16 cellular contexts compared by ENCODE assay signal in the genomic region with DNA sequence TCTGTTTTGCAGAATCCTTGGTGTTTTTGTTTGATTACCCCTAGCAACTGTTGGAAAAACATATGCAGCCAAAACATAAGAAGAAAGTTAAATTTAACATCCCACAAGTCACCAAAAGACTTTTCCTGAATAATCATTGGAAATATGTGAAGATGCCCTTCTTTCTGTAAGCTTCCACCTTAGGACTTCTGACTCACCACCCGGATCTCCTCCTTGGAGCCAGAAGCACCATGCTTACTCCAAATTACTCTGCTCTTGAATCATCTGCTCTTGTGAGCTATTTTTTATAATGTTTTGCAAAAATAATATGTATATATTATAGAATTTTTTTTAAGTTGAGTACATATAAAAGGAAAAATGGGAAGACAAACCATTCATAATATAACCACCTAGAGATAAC.
A peak's percentile ranks its signal among the peaks of the same experiment; 100 is the strongest.
DNase-seq lines count a peak whose midpoint lies in the region; ATAC-seq and TF ChIP-seq lines count a peak whose summit lies in the region.
"Had no signal": no experiment of that assay in that cellular context is flagged by ENCODE, and none has a peak within 500 bp of the region (broad histone marks: within the 10 kb centered on the region; RNA-seq: fewer than 3 reads in every experiment).

No MANE protein-coding gene starts in this region.

- no peaks in the 10 kb centered on the region for H3K36me3 Mint-ChIP-seq in Calu3 (ENCODE audit: insufficient read depth, unreplicated experiment)
- H3K36me3 Mint-ChIP-seq in HFFc6 (ENCODE audit: low read depth): no peaks in the 10 kb centered on the region
- no peaks in the 10 kb centered on the region for H3K36me3 Mint-ChIP-seq in neural progenitor cell

- peak overlapping the region; percentile 42 for H2AFZ ChIP-seq in neural progenitor cell (replicated peaks)

- H3K9ac ChIP-seq in neural progenitor cell: no peak overlapping the region

- no peaks in the 10 kb centered on the region for H3K36me3 ChIP-seq in neural progenitor cell

- H3K4me3 Mint-ChIP-seq in Calu3 (ENCODE audit: low read depth, unreplicated experiment): no peak overlapping the region
- peak overlapping the region; percentile 49 for H3K4me3 Mint-ChIP-seq in HFFc6
- H3K4me3 Mint-ChIP-seq in neural progenitor cell: no peak overlapping the region
- H3K4me3 Mint-ChIP-seq: B cell; CD8-positive, alpha-beta memory T cell had no signal

- BruUV-seq in Calu3 (replicated peaks; lab: Mats Ljungman, UMichigan): no TSS peak

- H3K4me3 ChIP-seq in neural progenitor cell: no peak overlapping the region
- H3K4me3 ChIP-seq: K562 had no signal

- peak overlapping the region; percentile 35 for H3K27ac ChIP-seq in neural progenitor cell

- ATAC-seq in HG03432 (IDR thresholded peaks at IDR 0.05; ENCODE audit: unreplicated experiment): no peak
- ATAC-seq: K562, Panc1 had no signal

- no peak overlapping the region for H3K4me2 ChIP-seq in neural progenitor cell

- peaks cover 8% of the 10 kb centered on the region for H3K4me1 Mint-ChIP-seq in Calu3 (ENCODE audit: low read depth, unreplicated experiment)
- peaks cover 23% of the 10 kb centered on the region for H3K4me1 Mint-ChIP-seq in HFFc6 (ENCODE audit: low read depth)
- peaks cover 22% of the 10 kb centered on the region for H3K4me1 Mint-ChIP-seq in neural progenitor cell
- H3K4me1 Mint-ChIP-seq: B cell; CD8-positive, alpha-beta memory T cell had no signal

- no peaks in the 10 kb centered on the region for H3K9me3 ChIP-seq in neural progenitor cell (ENCODE audit: low read depth)

- H3K9me3 Mint-ChIP-seq in Calu3 (ENCODE audit: low read depth, unreplicated experiment) (no peaks in the 10 kb centered on the region), HFFc6 (no peaks in the 10 kb centered on the region), neural progenitor cell (no peaks in the 10 kb centered on the region)

- TF ChIP-seq CTCF in Calu3 (IDR thresholded peaks at IDR 0.05; ENCODE audit: unreplicated experiment) (no peak), HFFc6 (IDR thresholded peaks at IDR 0.05) (no peak), neural progenitor cell (IDR thresholded peaks at IDR 0.05) (no peak)

- H3K79me2 ChIP-seq in neural progenitor cell (ENCODE audit: low read depth): no peaks in the 10 kb centered on the region

- H3K27me3 ChIP-seq in neural progenitor cell: no peaks in the 10 kb centered on the region

- DNase-seq in Calu3: no peak
- DNase-seq in HFFc6: peak; percentile 41
- peak; percentile 49 for DNase-seq in dedifferentiated amniotic fluid mesenchymal stem cell (ENCODE audit: extremely low spot score)
- no peak for DNase-seq in neural progenitor cell (ENCODE audit: low spot score)
- no peak for DNase-seq in C1 segment of cervical spinal cord (lab: John Stamatoyannopoulos, UW)
- DNase-seq in DMS79 (lab: John Stamatoyannopoulos, UW): no peak
- DNase-seq: ACHN; CD8-positive, alpha-beta memory T cell; NCI-H1092; NCI-H2107; NCI-H446; SHP77 had no signal

- no peaks in the 10 kb centered on the region for H3F3A ChIP-seq in neural progenitor cell (ENCODE audit: low read depth)

- CTCF ChIA-PET in Calu3 (lab: Charles Lee): interaction anchor here (0.5 kb wide), 1 partner anchor 12 kb away, joined by 6 read pairs; no protein-coding TSS in a partner anchor

- no peaks in the 10 kb centered on the region for H3K27me3 Mint-ChIP-seq in Calu3 (ENCODE audit: unreplicated experiment)
- H3K27me3 Mint-ChIP-seq in HFFc6 (ENCODE audit: insufficient read depth): peaks cover 1% of the 10 kb centered on the region; the same call in 1 of the 2 replicates
- no peaks in the 10 kb centered on the region for H3K27me3 Mint-ChIP-seq in neural progenitor cell (ENCODE audit: insufficient read depth, low read depth)
- H3K27me3 Mint-ChIP-seq: B cell; CD8-positive, alpha-beta memory T cell had no signal

- intact Hi-C loops in Calu3 (cut with micrococcal nuclease; ENCODE audit: unreplicated experiment): no loop called here

- peak overlapping the region; percentile 3 for H3K27ac Mint-ChIP-seq in Calu3 (ENCODE audit: unreplicated experiment)
- peak overlapping the region; percentile 71 for H3K27ac Mint-ChIP-seq in HFFc6
- H3K27ac Mint-ChIP-seq in neural progenitor cell: no peak overlapping the region
- H3K27ac Mint-ChIP-seq: B cell; CD8-positive, alpha-beta memory T cell had no signal

- peaks cover 10% of the 10 kb centered on the region for H3K4me1 ChIP-seq in neural progenitor cell

- no peaks in the 10 kb centered on the region for H4K20me1 ChIP-seq in neural progenitor cell (ENCODE audit: low read depth)

Comparison
In these comparisons a context has a peak if more than half of its experiments do, and no peak if none do; other contexts are left out.
1. DNase-seq: peak in HFFc6 (single experiment) and dedifferentiated amniotic fluid mesenchymal stem cell (single experiment); none in Calu3 (single experiment), neural progenitor cell (single experiment), C1 segment of cervical spinal cord (0 of 14) and DMS79 (single experiment).